2 cellular contexts compared by ENCODE assay signal in genomic region chr7:128840326-128841170, GRCh38.
TF ChIP-seq lines count a peak whose summit lies in the region.

No MANE protein-coding gene starts in this region.

TF ChIP-seq in IMR-90, 13 proteins besides CTCF, POLR2A, EP300 and RAD21:
- TF ChIP-seq ELK1 (IDR thresholded peaks at IDR 0.05; ENCODE audit: borderline replicate concordance, low read depth, low read length) (no peak), NFE2L2 (IDR thresholded peaks at IDR 0.05; ENCODE audit: low read depth, low read length) (no peak), MAFK (IDR thresholded peaks at IDR 0.05; ENCODE audit: low read depth, low read length) (no peak), RCOR1 (IDR thresholded peaks at IDR 0.05; ENCODE audit: insufficient replicate concordance, low read length) (no peak), BHLHE40 (IDR thresholded peaks at IDR 0.05; ENCODE audit: low read depth, low read length) (no peak), CEBPB (IDR thresholded peaks at IDR 0.05; ENCODE audit: low read depth, low read length) (no peak), CHD1 (IDR thresholded peaks at IDR 0.05; ENCODE audit: low read depth, low read length) (no peak), FOS (IDR thresholded peaks at IDR 0.05; ENCODE audit: low read depth, low read length) (no peak), MAZ (IDR thresholded peaks at IDR 0.05; ENCODE audit: borderline replicate concordance, low read depth, low read length) (no peak), RFX5 (IDR thresholded peaks at IDR 0.05; ENCODE audit: low read depth, low read length) (no peak), USF2 (IDR thresholded peaks at IDR 0.05; ENCODE audit: low read depth, low read length) (no peak), SMC3 (IDR thresholded peaks at IDR 0.05; ENCODE audit: low read depth, low read length) (no peak), MXI1 (IDR thresholded peaks at IDR 0.05; ENCODE audit: borderline replicate concordance, low read depth, low read length) (no peak)

TF ChIP-seq in endothelial cell of umbilical vein, 7 proteins besides CTCF, POLR2A, EP300 and RAD21:
- TF ChIP-seq MAX (IDR thresholded peaks at IDR 0.05; ENCODE audit: insufficient read depth, insufficient read length) (no peak), POLR2AphosphoS5 (IDR thresholded peaks at IDR 0.05; ENCODE audit: insufficient read depth, low read depth, low read length) (no peak), EZH2 (IDR thresholded peaks at IDR 0.05; ENCODE audit: borderline replicate concordance, low read depth, low read length, severe bottlenecking) (no peak), MYC (IDR thresholded peaks at IDR 0.05; ENCODE audit: low read depth, low read length) (no peak), FOS (IDR thresholded peaks at IDR 0.05; ENCODE audit: borderline replicate concordance, insufficient read depth, low read length) (no peak), JUN (IDR thresholded peaks at IDR 0.05; ENCODE audit: borderline replicate concordance, insufficient read depth, insufficient read length, low read depth) (no peak), GATA2 (IDR thresholded peaks at IDR 0.05; ENCODE audit: insufficient read depth, insufficient read length, low read depth, low read length) (no peak)
